In the genomic region with DNA sequence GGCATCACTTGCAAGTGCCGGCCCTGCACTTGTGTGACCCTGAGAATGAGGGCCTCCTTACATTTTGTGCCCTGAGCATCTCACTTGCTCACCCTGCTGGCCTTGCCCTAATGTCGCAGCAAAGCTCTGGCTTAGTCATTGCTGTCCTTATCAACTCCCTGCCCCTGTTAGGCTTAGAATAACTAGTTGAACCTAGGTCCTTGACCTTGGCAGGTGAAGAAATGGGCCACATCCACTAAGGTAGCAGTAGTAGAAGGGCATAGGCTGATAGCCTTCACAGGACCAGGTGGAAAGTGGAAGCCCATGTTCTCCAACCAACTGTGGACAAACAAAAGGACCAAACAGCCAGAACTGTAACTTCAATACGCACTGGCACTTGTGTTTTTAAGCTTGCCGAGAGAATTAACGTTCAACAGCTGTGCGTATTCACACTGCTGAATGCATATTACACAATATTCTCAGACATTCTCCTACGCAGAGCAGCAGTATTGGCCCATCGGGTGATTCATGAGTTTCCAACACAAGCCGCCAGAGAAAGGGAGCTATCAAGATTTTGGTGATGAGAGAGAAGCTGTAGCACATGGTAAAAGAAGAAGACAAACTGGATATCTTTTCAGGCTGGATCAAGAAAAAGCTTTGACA, we compare ENCODE assay signal across 8 cellular contexts. TPM values are rescaled to one million over a fixed set of nuclear protein-coding genes. Genes with fewer than 3 reads are reported as not detected.
DNase-seq lines count a peak whose midpoint lies in the region; ATAC-seq, FAIRE-seq and TF ChIP-seq lines count a peak whose summit lies in the region.

No MANE protein-coding gene starts in this region.

- no peaks in the 10 kb centered on the region for H3K36me3 ChIP-seq in DND-41 (ENCODE audit: insufficient read depth, low read length)
- H3K36me3 ChIP-seq in endodermal cell (ENCODE audit: control insufficient read depth, insufficient read depth, low read length), result no peaks in the 10 kb centered on the region

- H3K4me3 Mint-ChIP-seq in HFFc6 (no peak overlapping the region), endodermal cell (no peak overlapping the region)

- no peak overlapping the region for H2AFZ ChIP-seq in DND-41 (ENCODE audit: low read depth, low read length)

- no peaks in the 10 kb centered on the region for H3K27me3 ChIP-seq in DND-41 (ENCODE audit: insufficient read depth, low read length, poor library complexity)
- H3K27me3 ChIP-seq in endodermal cell (ENCODE audit: control insufficient read depth, insufficient read depth, low read length, poor library complexity, severe bottlenecking), result no peaks in the 10 kb centered on the region

- H3K27ac ChIP-seq in DND-41 (ENCODE audit: low read length), result no peak overlapping the region
- no peak overlapping the region for H3K27ac ChIP-seq in endodermal cell (ENCODE audit: low read depth, low read length)

- no peak for ATAC-seq in DND-41 (ENCODE audit: insufficient read depth, low read depth)
- no peak for ATAC-seq in GM18907 (IDR thresholded peaks at IDR 0.05; ENCODE audit: unreplicated experiment)

- H3K36me3 Mint-ChIP-seq in HFFc6 (ENCODE audit: low read depth) (no peaks in the 10 kb centered on the region), endodermal cell (ENCODE audit: low read depth) (no peaks in the 10 kb centered on the region)

- H3K4me2 ChIP-seq in DND-41 (ENCODE audit: insufficient read depth, low read length), result no peak overlapping the region

- H4K20me1 ChIP-seq in DND-41 (ENCODE audit: insufficient read depth, low read length), result no peaks in the 10 kb centered on the region

- H3K9me3 ChIP-seq in DND-41 (ENCODE audit: insufficient read depth, low read length, severe bottlenecking) (no peaks in the 10 kb centered on the region), endodermal cell (ENCODE audit: control insufficient read depth, low read length) (no peaks in the 10 kb centered on the region)

- H3K4me1 Mint-ChIP-seq in HFFc6 (ENCODE audit: low read depth) (peaks cover 10% of the 10 kb centered on the region; the same call in 1 of the 2 replicates), endodermal cell (no peaks in the 10 kb centered on the region)

- no peak overlapping the region for H3K4me3 ChIP-seq in DND-41 (ENCODE audit: low read depth in 1 of 2, low read length in 2 of 2)
- H3K4me3 ChIP-seq in endodermal cell (ENCODE audit: low read length), result no peak overlapping the region

- H3K9me3 Mint-ChIP-seq in HFFc6 (no peaks in the 10 kb centered on the region), endodermal cell (no peaks in the 10 kb centered on the region)

- H3K79me2 ChIP-seq in DND-41 (ENCODE audit: insufficient read depth, low read length), result no peaks in the 10 kb centered on the region

- FAIRE-seq in RCC 7860 (lab: Jason Lieb, UNC), result no peak

- H3K27ac Mint-ChIP-seq in HFFc6 (no peak overlapping the region), endodermal cell (peak overlapping the region; percentile 37)

- H3K27me3 Mint-ChIP-seq in HFFc6 (ENCODE audit: insufficient read depth) (peaks cover 19% of the 10 kb centered on the region), endodermal cell (ENCODE audit: insufficient read depth) (no peaks in the 10 kb centered on the region)

- H3K9ac ChIP-seq in DND-41 (ENCODE audit: low read depth, low read length), result no peak overlapping the region
- H3K9ac ChIP-seq in endodermal cell (ENCODE audit: extremely low read depth, low read length, poor library complexity, severe bottlenecking), result no peak overlapping the region

- DNase-seq in DND-41 (peak; percentile 37), HFFc6 (peak; percentile 58), SKM-1 treated with dmso at 0.1 percent for 144 hours (lab: John Stamatoyannopoulos, UW; ENCODE audit: unreplicated experiment) (peak; percentile 87), endodermal cell (peak; percentile 87), non-pigmented ciliary epithelial cell (ENCODE audit: low read depth) (peak; percentile 51), RCC 7860 (ENCODE audit: low spot score) (no peak), medulla oblongata (ENCODE audit: extremely low spot score) (no peak)

- TF ChIP-seq CTCF in DND-41 (IDR thresholded peaks at IDR 0.05; ENCODE audit: borderline replicate concordance, extremely low read depth, low read length, poor library complexity, severe bottlenecking) (peak; percentile 59), HFFc6 (IDR thresholded peaks at IDR 0.05) (peak; percentile 61), endodermal cell (conservative IDR thresholded peaks at IDR 0.05) (peak; percentile 82)

- 89 to 93% methylated on average over 9 of the region's 9 CpGs for WGBS in endodermal cell (ENCODE audit: insufficient coverage in 1 of 2, insufficient read length in 1 of 2), 2 experiments

- H3K4me1 ChIP-seq in DND-41 (ENCODE audit: insufficient read depth, low read length), result peaks cover 34% of the 10 kb centered on the region
- peaks cover 17% of the 10 kb centered on the region for H3K4me1 ChIP-seq in endodermal cell (ENCODE audit: control insufficient read depth, insufficient read depth, low read length)

RNA-seq across cellular contexts. Expression of gene PTGFRN, which starts 27.7 kb away (rescaled TPM):
- total RNA-seq in HFFc6 (2021; fragmentation: NEBNext Ultra II Directional; extraction: Animal tissue kit (Norgen Biotek cat#: 25700)), result under 1 TPM in 1 of 6 experiments, not detected in 5; 0.14 TPM
- total RNA-seq in endodermal cell, result 10 to 100 TPM; 41.6 to 43.2 TPM
- polyA plus RNA-seq in endodermal cell (2013, experiment 1 of 2), result 46.4 TPM
- 42.7 TPM for polyA plus RNA-seq in endodermal cell (2013, experiment 2 of 2)

Comparison
In these comparisons a context has a peak if more than half of its experiments do, and no peak if none do; other contexts are left out.
1. DNase-seq: peak in DND-41 (single experiment), HFFc6 (single experiment), SKM-1 treated with dmso at 0.1 percent for 144 hours (single experiment), endodermal cell (single experiment) and non-pigmented ciliary epithelial cell (single experiment); none in RCC 7860 (single experiment) and medulla oblongata (single experiment).
2. RNA of gene PTGFRN, which starts 27.7 kb away (total RNA-seq): 41.6 to 43.2 TPM in endodermal cell; 0.14 TPM in HFFc6; every median in the first group is over 10 times any median in the second.
3. Peak in every context shown above with its lines, with median percentiles within 50 percentile points of each other: CTCF ChIP-seq.